9 cellular contexts compared by ENCODE assay signal in genomic region chr4:173717581-173717980, GRCh38.
"Had no signal": no experiment of that assay in that cellular context is flagged by ENCODE, and none has a peak within 500 bp of the region (broad histone marks: within the 10 kb centered on the region; RNA-seq: fewer than 3 reads in every experiment).

No MANE protein-coding gene starts in this region.

- H2AFZ ChIP-seq: GM23248 had no signal

- H3K4me3 ChIP-seq: GM23248, HAP-1 had no signal

- H3K36me3 ChIP-seq: HAP-1 had no signal

- H3K4me3 Mint-ChIP-seq: HFFc6, IgD-negative memory B cell had no signal

- DNase-seq: GM23248, GOT3, H7, HFFc6 had no signal

- ATAC-seq: HCT116, HepG2 had no signal

- H3K4me1 Mint-ChIP-seq: IgD-negative memory B cell had no signal

- H3K4me1 ChIP-seq: HAP-1 had no signal

- H3K27me3 Mint-ChIP-seq: IgD-negative memory B cell had no signal

- H3K9me3 ChIP-seq: HAP-1 had no signal

- H3K27ac ChIP-seq: GM23248, HL-60 had no signal

- H3K9ac ChIP-seq: GM23248 had no signal

- H3K27ac Mint-ChIP-seq: HFFc6, IgD-negative memory B cell had no signal
